Comparison of ENCODE assay signal across 8 cellular contexts in the genomic region with DNA sequence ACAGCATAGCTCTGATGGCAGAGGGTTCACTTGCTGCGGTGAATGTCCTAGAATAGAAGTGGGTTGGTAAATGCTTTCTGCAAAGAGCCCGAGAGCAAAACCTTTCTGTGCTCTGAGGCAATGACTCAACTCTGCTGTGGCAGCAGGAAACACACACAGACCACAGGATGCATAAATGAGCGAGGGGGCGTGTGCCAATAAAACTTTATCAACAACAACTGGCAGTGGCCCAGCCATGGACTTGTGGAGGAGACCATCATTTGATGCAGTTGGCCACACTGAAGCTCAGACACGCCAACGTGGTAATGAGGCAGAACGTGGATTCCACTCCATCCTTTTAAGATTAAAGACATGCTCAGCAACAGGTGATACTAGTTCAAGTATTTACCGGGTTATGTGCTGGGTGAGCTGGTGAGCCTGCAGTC. TPM values are rescaled to one million over a fixed set of nuclear protein-coding genes. Genes with fewer than 3 reads are reported as not detected.
DNase-seq lines count a peak whose midpoint lies in the region; ATAC-seq and TF ChIP-seq lines count a peak whose summit lies in the region.

No MANE protein-coding gene starts in this region.

- peaks cover 62% of the 10 kb centered on the region for H3K27me3 ChIP-seq in WERI-Rb-1 (ENCODE audit: insufficient read depth, low read depth, severe bottlenecking)

- peaks cover 16% of the 10 kb centered on the region for H3K36me3 ChIP-seq in WERI-Rb-1

- no peak overlapping the region for H3K4me3 ChIP-seq in epithelial cell of esophagus (ENCODE audit: low read length)
- H3K4me3 ChIP-seq in WERI-Rb-1 (ENCODE audit: low read depth, low read length) = no peak overlapping the region

- no peaks in the 10 kb centered on the region for H3K9me3 ChIP-seq in WERI-Rb-1 (ENCODE audit: severe bottlenecking)

- no peaks in the 10 kb centered on the region for H3K27me3 Mint-ChIP-seq in activated CD4-positive, alpha-beta T cell treated with anti-CD3 and anti-CD28 coated beads, Interleukin-2, amount 10 ng/mL, durations not matched to agents 24 days and 14 days

- intact Hi-C loops in activated CD4-positive, alpha-beta T cell treated with anti-CD3 and anti-CD28 coated beads, Interleukin-2, amount 10 ng/mL, durations not matched to agents 24 days and 14 days (cut with micrococcal nuclease) = loop anchor here (1.0 to 10.0 kb wide), 5 partner anchors 8 to 686 kb away; a partner anchor contains a TSS

- peak; percentile 92 for ATAC-seq in GM21737 (IDR thresholded peaks at IDR 0.05; ENCODE audit: unreplicated experiment)

- DNase-seq in GDM1 (lab: John Stamatoyannopoulos, UW) (peak; percentile 81), Kasumi-1 (lab: John Stamatoyannopoulos, UW) (peak; percentile 92 to 95), epithelial cell of esophagus (ENCODE audit: low read depth) (peak; percentile 53), NCI-H2029 (lab: John Stamatoyannopoulos, UW) (no peak), WERI-Rb-1 (no peak)
- DNase-seq in activated CD4-positive, alpha-beta T cell treated with anti-CD3 and anti-CD28 coated beads, Interleukin-2, amount 10 ng/mL, durations not matched to agents 24 days and 14 days = peak; percentile 94
- peak; percentile 66 for DNase-seq in stimulated activated CD4-positive, alpha-beta T cell treated with anti-CD3 and anti-CD28 coated beads, Interleukin-2, amount 100 ng/mL, for 4 hours (ENCODE audit: low read depth)

- H3K27ac ChIP-seq in WERI-Rb-1 = no peak overlapping the region

- no peaks in the 10 kb centered on the region for H3K9me3 Mint-ChIP-seq in activated CD4-positive, alpha-beta T cell treated with anti-CD3 and anti-CD28 coated beads, Interleukin-2, amount 10 ng/mL, durations not matched to agents 24 days and 14 days

- H3K36me3 Mint-ChIP-seq in activated CD4-positive, alpha-beta T cell treated with anti-CD3 and anti-CD28 coated beads, Interleukin-2, amount 10 ng/mL, durations not matched to agents 24 days and 14 days (ENCODE audit: low read depth) = peaks cover 27% of the 10 kb centered on the region

- peak overlapping the region; percentile 97 for H3K27ac Mint-ChIP-seq in activated CD4-positive, alpha-beta T cell treated with anti-CD3 and anti-CD28 coated beads, Interleukin-2, amount 10 ng/mL, durations not matched to agents 24 days and 14 days

- peak overlapping the region; percentile 86 for H3K4me3 Mint-ChIP-seq in activated CD4-positive, alpha-beta T cell treated with anti-CD3 and anti-CD28 coated beads, Interleukin-2, amount 10 ng/mL, durations not matched to agents 24 days and 14 days

- TF ChIP-seq CTCF in epithelial cell of esophagus (IDR thresholded peaks at IDR 0.05; ENCODE audit: insufficient read depth, low read depth, low read length, missing control alignments) (no peak), WERI-Rb-1 (IDR thresholded peaks at IDR 0.05; ENCODE audit: low read depth, low read length) (no peak)

- H3K4me1 Mint-ChIP-seq in activated CD4-positive, alpha-beta T cell treated with anti-CD3 and anti-CD28 coated beads, Interleukin-2, amount 10 ng/mL, durations not matched to agents 24 days and 14 days = peaks cover 74% of the 10 kb centered on the region

RNA-seq across cellular contexts. Expression of a gene that starts 6.8 kb away (rescaled TPM):
- total RNA-seq in activated CD4-positive, alpha-beta T cell treated with anti-CD3 and anti-CD28 coated beads, Interleukin-2, amount 10 ng/mL, durations not matched to agents 24 days and 14 days = 107 and 108 TPM in 2 replicates

RNA-seq across cellular contexts. Expression of a gene that starts 8.4 kb away (rescaled TPM):
- total RNA-seq in activated CD4-positive, alpha-beta T cell treated with anti-CD3 and anti-CD28 coated beads, Interleukin-2, amount 10 ng/mL, durations not matched to agents 24 days and 14 days = 37.8 and 40.3 TPM in 2 replicates

Comparison
In these comparisons a context has a peak if more than half of its experiments do, and no peak if none do; other contexts are left out.
1. DNase-seq: peak in GDM1 (single experiment), Kasumi-1 (2 of 2), activated CD4-positive, alpha-beta T cell treated with anti-CD3 and anti-CD28 coated beads, Interleukin-2, amount 10 ng/mL, durations not matched to agents 24 days and 14 days (single experiment), epithelial cell of esophagus (single experiment) and stimulated activated CD4-positive, alpha-beta T cell treated with anti-CD3 and anti-CD28 coated beads, Interleukin-2, amount 100 ng/mL, for 4 hours (single experiment); none in NCI-H2029 (single experiment) and WERI-Rb-1 (single experiment).